ENCODE assay signal across 8 cellular contexts in genomic region chr11:12331239-12331874, GRCh38. TPM values are rescaled to one million over a fixed set of nuclear protein-coding genes. Genes with fewer than 3 reads are reported as not detected.
DNase-seq lines count a peak whose midpoint lies in the region; ATAC-seq and TF ChIP-seq lines count a peak whose summit lies in the region.

No MANE protein-coding gene starts in this region.

- H3K36me3 Mint-ChIP-seq in CD8-positive, alpha-beta T cell, result no peaks in the 10 kb centered on the region
- H3K36me3 Mint-ChIP-seq in endodermal cell (ENCODE audit: low read depth), result no peaks in the 10 kb centered on the region
- H3K36me3 Mint-ChIP-seq in mesothelial cell of epicardium, result no peaks in the 10 kb centered on the region

- ATAC-seq in CD8-positive, alpha-beta T cell, result no peak
- no peak for ATAC-seq in GM21360 (IDR thresholded peaks at IDR 0.05; ENCODE audit: unreplicated experiment)

- H3K27ac Mint-ChIP-seq in CD8-positive, alpha-beta T cell, result no peak overlapping the region
- no peak overlapping the region for H3K27ac Mint-ChIP-seq in endodermal cell
- H3K27ac Mint-ChIP-seq in mesothelial cell of epicardium, result peak overlapping the region; percentile 10

- peaks cover 5% of the 10 kb centered on the region for H3K4me1 Mint-ChIP-seq in CD8-positive, alpha-beta T cell (ENCODE audit: low read depth)
- H3K4me1 Mint-ChIP-seq in endodermal cell, result no peaks in the 10 kb centered on the region
- H3K4me1 Mint-ChIP-seq in mesothelial cell of epicardium, result peaks cover 17% of the 10 kb centered on the region

- peak; percentile 22 to 81 (median 71) for DNase-seq in CD8-positive, alpha-beta T cell
- DNase-seq in HS-27A (ENCODE audit: low read depth), result peak; percentile 72
- peak; percentile 33 for DNase-seq in NCI-H82 treated with DMSO at 0.1 percent for 48 hours (lab: John Stamatoyannopoulos, UW; ENCODE audit: unreplicated experiment)
- DNase-seq in activated CD8-positive, alpha-beta memory T cell treated with anti-CD3 and anti-CD28 coated beads for 1 hour (ENCODE audit: extremely low read depth in 1 of 2, low read depth in 1 of 2), result peak; percentile 30 to 60
- DNase-seq in endodermal cell, result peak; percentile 95
- DNase-seq in mesothelial cell of epicardium (ENCODE audit: low spot score in 2 of 2, unreplicated experiment in 2 of 2), result peak; percentile 59 to 86
- DNase-seq in stimulated activated CD8-positive, alpha-beta memory T cell treated with anti-CD3 and anti-CD28 coated beads, Interleukin-2, amount 100 ng/mL, for 1 hour (ENCODE audit: low read depth in 2 of 2), result peak; percentile 37 to 58

- no peak overlapping the region for H3K4me3 Mint-ChIP-seq in CD8-positive, alpha-beta T cell
- no peak overlapping the region for H3K4me3 Mint-ChIP-seq in endodermal cell
- no peak overlapping the region for H3K4me3 Mint-ChIP-seq in mesothelial cell of epicardium

- no peaks in the 10 kb centered on the region for H3K4me1 ChIP-seq in CD8-positive, alpha-beta T cell (ENCODE audit: insufficient read depth, low read length)
- H3K4me1 ChIP-seq in endodermal cell (ENCODE audit: control insufficient read depth, insufficient read depth, low read length), result no peaks in the 10 kb centered on the region

- no peaks in the 10 kb centered on the region for H3K9me3 ChIP-seq in CD8-positive, alpha-beta T cell (ENCODE audit: low read length)
- peaks cover 9% of the 10 kb centered on the region for H3K9me3 ChIP-seq in endodermal cell (ENCODE audit: control insufficient read depth, low read length)

- no peaks in the 10 kb centered on the region for H3K36me3 ChIP-seq in CD8-positive, alpha-beta T cell (ENCODE audit: insufficient read depth, low read length)
- H3K36me3 ChIP-seq in endodermal cell (ENCODE audit: control insufficient read depth, insufficient read depth, low read length), result no peaks in the 10 kb centered on the region

- no peak overlapping the region for H3K9ac ChIP-seq in endodermal cell (ENCODE audit: extremely low read depth, low read length, poor library complexity, severe bottlenecking)

- 12 to 13% methylated on average over 5 to 6 of the region's 7 CpGs for WGBS in endodermal cell (ENCODE audit: insufficient coverage in 1 of 2, insufficient read length in 1 of 2), 2 experiments

- peak; percentile 80 for TF ChIP-seq CTCF in CD8-positive, alpha-beta T cell (IDR thresholded peaks at IDR 0.05)
- TF ChIP-seq CTCF in endodermal cell (conservative IDR thresholded peaks at IDR 0.05), result peak; percentile 92
- TF ChIP-seq CTCF in mesothelial cell of epicardium (IDR thresholded peaks at IDR 0.05; ENCODE audit: unreplicated experiment), result peak; percentile 80

- no peak overlapping the region for H3K4me3 ChIP-seq in CD8-positive, alpha-beta T cell (ENCODE audit: low read depth, low read length)
- H3K4me3 ChIP-seq in endodermal cell (ENCODE audit: low read length), result no peak overlapping the region

- no peaks in the 10 kb centered on the region for H3K27me3 ChIP-seq in CD8-positive, alpha-beta T cell (ENCODE audit: insufficient read depth, low read length)
- H3K27me3 ChIP-seq in endodermal cell (ENCODE audit: control insufficient read depth, insufficient read depth, low read length, poor library complexity, severe bottlenecking), result no peaks in the 10 kb centered on the region

- POLR2A ChIA-PET in CD8-positive, alpha-beta T cell (lab: Charles Lee), result interaction anchor here (0.6 kb wide), 1 partner anchor 562 kb away, joined by 3 read pairs; no protein-coding TSS in a partner anchor

- H3K9me3 Mint-ChIP-seq in CD8-positive, alpha-beta T cell, result no peaks in the 10 kb centered on the region
- peaks cover 9% of the 10 kb centered on the region for H3K9me3 Mint-ChIP-seq in endodermal cell
- no peaks in the 10 kb centered on the region for H3K9me3 Mint-ChIP-seq in mesothelial cell of epicardium

- intact Hi-C loops in CD8-positive, alpha-beta T cell (cut with DNase I, micrococcal nuclease), result loop anchor here (1.0 to 5.0 kb wide), 11 partner anchors 46 to 1056 kb away; partner anchors contain the start of gene PARVA (in 1 of the 2)

- no peaks in the 10 kb centered on the region for H3K27me3 Mint-ChIP-seq in CD8-positive, alpha-beta T cell (ENCODE audit: low read depth)
- H3K27me3 Mint-ChIP-seq in endodermal cell (ENCODE audit: insufficient read depth) (no peaks in the 10 kb centered on the region), mesothelial cell of epicardium (ENCODE audit: low read depth) (no peaks in the 10 kb centered on the region)

- CTCF ChIA-PET in CD8-positive, alpha-beta T cell (lab: Charles Lee), result interaction anchor here (0.5 to 5.2 kb wide), 69 partner anchors 11 to 1013 kb away, joined by 3 to 139 read pairs (median 4); partner anchors contain the start of gene PARVA

- H3K27ac ChIP-seq in CD8-positive, alpha-beta T cell (ENCODE audit: low read depth, low read length), result no peak overlapping the region
- no peak overlapping the region for H3K27ac ChIP-seq in endodermal cell (ENCODE audit: low read depth, low read length)

RNA-seq across cellular contexts. Expression of gene PARVA, which starts 46.0 kb away (rescaled TPM):
- under 1 TPM; 0.06 to 0.24 TPM for total RNA-seq in CD8-positive, alpha-beta T cell
- total RNA-seq in endodermal cell, result 10 to 100 TPM; 27.3 to 37.3 TPM
- polyA plus RNA-seq in endodermal cell (2013, experiment 1 of 2), result 23.2 TPM
- 21.9 TPM for polyA plus RNA-seq in endodermal cell (2013, experiment 2 of 2)
- total RNA-seq in mesothelial cell of epicardium, result 77.1 to 78.3 TPM (median 78.2 TPM) in 3 replicates

Comparison
In these comparisons a context has a peak if more than half of its experiments do, and no peak if none do; other contexts are left out.
1. DNase-seq: peak in every context shown above with its lines; median percentile 95 in endodermal cell; 72 in mesothelial cell of epicardium; 72 in HS-27A; 71 in CD8-positive, alpha-beta T cell; 48 in stimulated activated CD8-positive, alpha-beta memory T cell treated with anti-CD3 and anti-CD28 coated beads, Interleukin-2, amount 100 ng/mL, for 1 hour; 45 in activated CD8-positive, alpha-beta memory T cell treated with anti-CD3 and anti-CD28 coated beads for 1 hour; 33 in NCI-H82 treated with DMSO at 0.1 percent for 48 hours.
2. RNA of gene PARVA, which starts 46.0 kb away (total RNA-seq): 77.1 to 78.3 TPM in mesothelial cell of epicardium and 27.3 to 37.3 TPM in endodermal cell; 0.06 to 0.24 TPM in CD8-positive, alpha-beta T cell; every median in the first group is over 10 times any median in the second.
3. Peak in every context shown above with its lines, with median percentiles within 50 percentile points of each other: CTCF ChIP-seq.